ENCODE assay signal across 1 cellular context in the genomic region with DNA sequence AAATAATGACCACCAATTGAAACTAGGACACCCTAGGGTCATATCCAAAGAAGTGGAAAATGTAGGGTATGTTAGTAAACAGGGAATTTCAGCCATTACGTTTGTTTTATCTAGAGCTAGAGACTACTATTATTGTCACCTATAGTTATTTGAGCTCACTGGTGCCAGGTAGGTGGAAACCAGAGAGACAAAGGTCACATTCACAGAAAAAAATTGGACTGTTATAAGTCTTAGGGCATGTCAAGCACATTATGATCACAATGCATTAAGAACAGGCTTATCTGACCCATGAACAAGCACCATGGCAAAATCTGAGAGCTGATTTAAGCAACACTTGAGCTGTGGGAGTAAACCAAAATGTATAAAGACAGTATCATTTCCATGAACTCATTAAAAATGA.
TF ChIP-seq lines count a peak whose summit lies in the region.

No MANE protein-coding gene starts in this region.

TF ChIP-seq in HepG2, 621 proteins besides CTCF, POLR2A, EP300 and RAD21 (continued from another document):
- TF ChIP-seq REST (IDR thresholded peaks at IDR 0.05; ENCODE audit: borderline replicate concordance in 1 of 2, low read depth in 1 of 2, low read length in 2 of 2) (no peak), AKNA (CRISPR knock-in tag; IDR thresholded peaks at IDR 0.05; ENCODE audit: borderline replicate concordance) (no peak), SMYD3 (CRISPR knock-in tag; IDR thresholded peaks at IDR 0.05) (no peak), ZNF263 (CRISPR knock-in tag; IDR thresholded peaks at IDR 0.05) (no peak)
